In genomic region chr12:28110329-28110728, GRCh38 we compare ENCODE assay signal across 2 cellular contexts.
TF ChIP-seq lines count a peak whose summit lies in the region.

No MANE protein-coding gene starts in this region.

TF ChIP-seq in IMR-90, 13 proteins besides CTCF, POLR2A, EP300 and RAD21:
- TF ChIP-seq ELK1 (IDR thresholded peaks at IDR 0.05; ENCODE audit: borderline replicate concordance, low read depth, low read length), result no peak
- no peak for TF ChIP-seq MXI1 (IDR thresholded peaks at IDR 0.05; ENCODE audit: borderline replicate concordance, low read depth, low read length)
- TF ChIP-seq SMC3 (IDR thresholded peaks at IDR 0.05; ENCODE audit: low read depth, low read length), result no peak
- no peak for TF ChIP-seq CHD1 (IDR thresholded peaks at IDR 0.05; ENCODE audit: low read depth, low read length)
- TF ChIP-seq MAZ (IDR thresholded peaks at IDR 0.05; ENCODE audit: borderline replicate concordance, low read depth, low read length), result no peak
- no peak for TF ChIP-seq BHLHE40 (IDR thresholded peaks at IDR 0.05; ENCODE audit: low read depth, low read length)
- TF ChIP-seq FOS (IDR thresholded peaks at IDR 0.05; ENCODE audit: low read depth, low read length), result no peak
- no peak for TF ChIP-seq CEBPB (IDR thresholded peaks at IDR 0.05; ENCODE audit: low read depth, low read length)
- TF ChIP-seq RCOR1 (IDR thresholded peaks at IDR 0.05; ENCODE audit: insufficient replicate concordance, low read length), result no peak
- no peak for TF ChIP-seq NFE2L2 (IDR thresholded peaks at IDR 0.05; ENCODE audit: low read depth, low read length)
- TF ChIP-seq MAFK (IDR thresholded peaks at IDR 0.05; ENCODE audit: low read depth, low read length), result no peak
- TF ChIP-seq USF2 (IDR thresholded peaks at IDR 0.05; ENCODE audit: low read depth, low read length), result no peak
- no peak for TF ChIP-seq RFX5 (IDR thresholded peaks at IDR 0.05; ENCODE audit: low read depth, low read length)

TF ChIP-seq in H1, 55 proteins besides CTCF, POLR2A, EP300 and RAD21:
- TF ChIP-seq CBX8 (IDR thresholded peaks at IDR 0.05; ENCODE audit: borderline replicate concordance, low read depth, low read length) (no peak), TEAD4 (IDR thresholded peaks at IDR 0.05; ENCODE audit: low read depth, low read length) (no peak)
